ENCODE assay signal across 8 cellular contexts in the genomic region with DNA sequence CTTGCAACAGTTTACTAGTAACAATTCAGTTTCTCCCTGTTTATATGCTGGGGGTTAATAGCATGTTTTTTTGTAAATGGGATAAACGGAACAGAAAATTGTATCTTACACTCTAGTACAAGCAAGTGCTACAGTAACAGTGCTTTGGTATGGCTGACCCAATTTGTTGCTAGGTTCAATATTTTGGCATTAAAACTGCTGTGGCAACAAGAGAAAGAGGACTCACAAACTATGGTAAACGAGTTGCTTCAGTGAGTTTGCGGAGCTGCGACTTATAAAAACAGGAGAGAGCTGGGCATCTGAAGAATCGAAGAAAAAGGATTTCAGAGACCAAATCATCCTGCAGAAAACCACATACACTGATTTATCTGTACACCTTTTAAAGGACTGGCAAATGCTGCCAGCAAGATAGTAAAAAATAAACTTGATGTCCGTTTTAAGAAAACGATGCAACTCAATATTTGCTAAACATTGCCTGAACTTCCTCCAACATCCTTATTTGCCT. TPM values are rescaled to one million over a fixed set of nuclear protein-coding genes. Genes with fewer than 3 reads are reported as not detected.
DNase-seq lines count a peak whose midpoint lies in the region; ATAC-seq and TF ChIP-seq lines count a peak whose summit lies in the region.

No MANE protein-coding gene starts in this region.

- ATAC-seq in WTC11 (no peak), foreskin keratinocyte (no peak), HG03457 (IDR thresholded peaks at IDR 0.05; ENCODE audit: unreplicated experiment) (no peak)

- H3K4me1 ChIP-seq in foreskin keratinocyte, result no peaks in the 10 kb centered on the region

- peak overlapping the region; percentile 90 for H3K4me3 Mint-ChIP-seq in WTC11

- H3K27ac Mint-ChIP-seq in WTC11, result peak overlapping the region; percentile 94

- H3K9me3 Mint-ChIP-seq in WTC11, result no peaks in the 10 kb centered on the region

- CTCF ChIA-PET in WTC11 (lab: Charles Lee), result interaction anchor here (1.1 to 3.0 kb wide), 3 partner anchors 126 to 153 kb away, joined by 5 to 16 read pairs (median 6); no protein-coding TSS in a partner anchor

- no peaks in the 10 kb centered on the region for H3K27me3 ChIP-seq in foreskin keratinocyte

- peaks cover 40% of the 10 kb centered on the region for H3K4me1 Mint-ChIP-seq in WTC11

- H3K36me3 Mint-ChIP-seq in WTC11, result peaks cover 8% of the 10 kb centered on the region; the same call in 1 of the 2 replicates

- TF ChIP-seq CTCF in WTC11 (IDR thresholded peaks at IDR 0.05), result no peak
- no peak for TF ChIP-seq CTCF in foreskin keratinocyte (conservative IDR thresholded peaks at IDR 0.05)
- TF ChIP-seq CTCF in retinal pigment epithelial cell (conservative IDR thresholded peaks at IDR 0.05; ENCODE audit: low read depth, low read length), result no peak

- H3K27me3 Mint-ChIP-seq in WTC11 (ENCODE audit: low read depth), result no peaks in the 10 kb centered on the region

- H3K4me3 ChIP-seq in retinal pigment epithelial cell (ENCODE audit: low read length), result peak overlapping the region; percentile 75

- POLR2A ChIA-PET in WTC11 (lab: Charles Lee), result interaction anchor here (0.9 to 1.9 kb wide), 3 partner anchors 9 to 122 kb away, joined by 3 to 5 read pairs (median 3); no protein-coding TSS in a partner anchor

- H3K27ac ChIP-seq in foreskin keratinocyte, result peak overlapping the region; percentile 84

- DNase-seq in DMS 273 (lab: John Stamatoyannopoulos, UW; ENCODE audit: unreplicated experiment) (peak; percentile 1), DMS 273 treated with DMSO at 0.1 percent for 48 hours (lab: John Stamatoyannopoulos, UW) (no peak), WTC11 (ENCODE audit: low spot score) (no peak), foreskin keratinocyte (peak in 1 of 2 donors; percentile 12), retinal pigment epithelial cell (ENCODE audit: low read depth) (no peak), cortex of kidney (lab: John Stamatoyannopoulos, UW) (no peak), ecto neural progenitor cell (ENCODE audit: low spot score) (no peak)

TF ChIP-seq in WTC11, 78 proteins besides CTCF, POLR2A, EP300 and RAD21:
- TF ChIP-seq ATF1 (CRISPR knock-in tag; IDR thresholded peaks at IDR 0.05) (no peak), JUN (CRISPR knock-in tag; IDR thresholded peaks at IDR 0.05) (no peak), CREM (CRISPR knock-in tag; IDR thresholded peaks at IDR 0.05) (no peak), FOXP1 (CRISPR knock-in tag; IDR thresholded peaks at IDR 0.05; ENCODE audit: borderline replicate concordance) (no peak), NFE2L1 (CRISPR knock-in tag; IDR thresholded peaks at IDR 0.05) (no peak), RORB (CRISPR knock-in tag; IDR thresholded peaks at IDR 0.05) (no peak), ELF4 (CRISPR knock-in tag; IDR thresholded peaks at IDR 0.05; ENCODE audit: low read depth) (no peak), ZNF416 (CRISPR knock-in tag; IDR thresholded peaks at IDR 0.05) (no peak), CBFB (CRISPR knock-in tag; IDR thresholded peaks at IDR 0.05; ENCODE audit: low read depth) (no peak), RELA (CRISPR knock-in tag; IDR thresholded peaks at IDR 0.05; ENCODE audit: borderline replicate concordance) (no peak)
- TF ChIP-seq, protein P1, sequence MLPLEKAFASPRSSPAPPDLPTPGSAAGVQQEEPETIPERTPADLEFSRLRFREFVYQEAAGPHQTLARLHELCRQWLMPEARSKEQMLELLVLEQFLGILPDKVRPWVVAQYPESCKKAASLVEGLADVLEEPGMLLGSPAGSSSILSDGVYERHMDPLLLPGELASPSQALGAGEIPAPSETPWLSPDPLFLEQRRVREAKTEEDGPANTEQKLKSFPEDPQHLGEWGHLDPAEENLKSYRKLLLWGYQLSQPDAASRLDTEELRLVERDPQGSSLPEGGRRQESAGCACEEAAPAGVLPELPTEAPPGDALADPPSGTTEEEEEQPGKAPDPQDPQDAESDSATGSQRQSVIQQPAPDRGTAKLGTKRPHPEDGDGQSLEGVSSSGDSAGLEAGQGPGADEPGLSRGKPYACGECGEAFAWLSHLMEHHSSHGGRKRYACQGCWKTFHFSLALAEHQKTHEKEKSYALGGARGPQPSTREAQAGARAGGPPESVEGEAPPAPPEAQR (CRISPR knock-in tag; IDR thresholded peaks at IDR 0.05), result no peak
- TF ChIP-seq, protein P2, sequence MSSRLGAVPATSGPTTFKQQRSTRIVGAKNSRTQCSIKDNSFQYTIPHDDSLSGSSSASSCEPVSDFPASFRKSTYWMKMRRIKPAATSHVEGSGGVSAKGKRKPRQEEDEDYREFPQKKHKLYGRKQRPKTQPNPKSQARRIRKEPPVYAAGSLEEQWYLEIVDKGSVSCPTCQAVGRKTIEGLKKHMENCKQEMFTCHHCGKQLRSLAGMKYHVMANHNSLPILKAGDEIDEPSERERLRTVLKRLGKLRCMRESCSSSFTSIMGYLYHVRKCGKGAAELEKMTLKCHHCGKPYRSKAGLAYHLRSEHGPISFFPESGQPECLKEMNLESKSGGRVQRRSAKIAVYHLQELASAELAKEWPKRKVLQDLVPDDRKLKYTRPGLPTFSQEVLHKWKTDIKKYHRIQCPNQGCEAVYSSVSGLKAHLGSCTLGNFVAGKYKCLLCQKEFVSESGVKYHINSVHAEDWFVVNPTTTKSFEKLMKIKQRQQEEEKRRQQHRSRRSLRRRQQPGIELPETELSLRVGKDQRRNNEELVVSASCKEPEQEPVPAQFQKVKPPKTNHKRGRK (CRISPR knock-in tag; IDR thresholded peaks at IDR 0.05; ENCODE audit: borderline replicate concordance), result no peak

RNA-seq across cellular contexts. Expression of a gene that starts 2.2 kb away (rescaled TPM):
- total RNA-seq in WTC11 (2021), result 98.2 to 103 TPM (median 99.7 TPM) in 3 replicates
- total RNA-seq in foreskin keratinocyte, result 98.1 and 120 TPM in 2 replicates
- polyA plus RNA-seq in foreskin keratinocyte, result 42.4 and 61.8 TPM in 2 replicates

RNA-seq across cellular contexts. Expression of a gene that starts 2.6 kb away (rescaled TPM):
- total RNA-seq in WTC11 (2021) (22.3 to 27.6 TPM (median 24.0 TPM) in 3 replicates), foreskin keratinocyte (22.1 and 23.9 TPM in 2 replicates)
- polyA plus RNA-seq in foreskin keratinocyte, result 7.0 and 9.3 TPM in 2 replicates
